In genomic region chr2:42960835-42961165, GRCh38 we compare ENCODE assay signal across 13 cellular contexts.
DNase-seq lines count a peak whose midpoint lies in the region; ATAC-seq and TF ChIP-seq lines count a peak whose summit lies in the region.
"Had no signal": no experiment of that assay in that cellular context is flagged by ENCODE, and none has a peak within 500 bp of the region (broad histone marks: within the 10 kb centered on the region; RNA-seq: fewer than 3 reads in every experiment).

No MANE protein-coding gene starts in this region.

- TF ChIP-seq CTCF in GM23338 (conservative IDR thresholded peaks at IDR 0.05; ENCODE audit: low read depth in 2 of 2) (no peak), esophagus squamous epithelium (IDR thresholded peaks at IDR 0.05) (no peak), suprapubic skin (IDR thresholded peaks at IDR 0.05) (no peak)

- H3K27me3 ChIP-seq in GM23338 (ENCODE audit: insufficient read depth) (no peaks in the 10 kb centered on the region), esophagus squamous epithelium (no peaks in the 10 kb centered on the region), muscle layer of duodenum (ENCODE audit: low read depth, low read length) (no peaks in the 10 kb centered on the region), suprapubic skin (no peaks in the 10 kb centered on the region)
- H3K27me3 ChIP-seq: SJSA1 had no signal

- no peak for ATAC-seq in GM23338
- no peak for ATAC-seq in GM21717 (IDR thresholded peaks at IDR 0.05; ENCODE audit: unreplicated experiment)
- ATAC-seq in GM18873 (IDR thresholded peaks at IDR 0.05; ENCODE audit: low FRiP score, unreplicated experiment) = no peak

- H3K27ac Mint-ChIP-seq in GM23338 = no peak overlapping the region

- TF ChIP-seq EP300 in suprapubic skin (IDR thresholded peaks at IDR 0.05) = no peak

- no peaks in the 10 kb centered on the region for H3K36me3 ChIP-seq in GM23338 (ENCODE audit: insufficient read depth)
- no peaks in the 10 kb centered on the region for H3K36me3 ChIP-seq in esophagus squamous epithelium
- no peaks in the 10 kb centered on the region for H3K36me3 ChIP-seq in muscle layer of duodenum (ENCODE audit: control insufficient read depth in 1 of 2, insufficient read depth in 2 of 2, low read length in 2 of 2)
- H3K36me3 ChIP-seq in suprapubic skin = no peaks in the 10 kb centered on the region
- H3K36me3 ChIP-seq: SJSA1 had no signal

- peaks cover 16% of the 10 kb centered on the region for H3K27me3 Mint-ChIP-seq in GM23338 (ENCODE audit: insufficient read depth, low read depth, poor library complexity)

- no peaks in the 10 kb centered on the region for H3K79me2 ChIP-seq in GM23338 (replicated peaks; ENCODE audit: insufficient read depth)

- H3K4me3 Mint-ChIP-seq in GM23338 = no peak overlapping the region
- H3K4me3 Mint-ChIP-seq: activated naive CD8-positive, alpha-beta T cell had no signal

- H3K9me2 ChIP-seq in GM23338 (ENCODE audit: insufficient read depth) = no peaks in the 10 kb centered on the region; the same call in 1 of the 2 replicates

- H3K4me1 Mint-ChIP-seq in GM23338 = peaks cover 37% of the 10 kb centered on the region

- no peaks in the 10 kb centered on the region for H4K20me1 ChIP-seq in GM23338 (replicated peaks; ENCODE audit: insufficient read depth)

- 70 to 77% methylated on average over 3 to 6 of the region's 6 CpGs for WGBS in esophagus squamous epithelium, 2 donors
- 70% methylated on average over 6 of the region's 6 CpGs for WGBS in suprapubic skin

- H3K27ac ChIP-seq in GM23338 (ENCODE audit: low read depth) = no peak overlapping the region
- peak overlapping the region; percentile 71 to 89 (median 84) for H3K27ac ChIP-seq in esophagus squamous epithelium
- peak overlapping the region; percentile 56 for H3K27ac ChIP-seq in muscle layer of duodenum (ENCODE audit: low read length)
- H3K27ac ChIP-seq in suprapubic skin = peak overlapping the region; percentile 89
- H3K27ac ChIP-seq: C4-2B, SJSA1, VCaP had no signal

- H3K36me3 Mint-ChIP-seq in GM23338 (ENCODE audit: low read depth) = no peaks in the 10 kb centered on the region; the same call in 2 of the 3 replicates
- H3K36me3 Mint-ChIP-seq: activated naive CD8-positive, alpha-beta T cell had no signal

- no peaks in the 10 kb centered on the region for H3F3A ChIP-seq in GM23338 (replicated peaks; ENCODE audit: low read depth)

- no peak overlapping the region for H3K4me3 ChIP-seq in GM23338
- H3K4me3 ChIP-seq in esophagus squamous epithelium = no peak overlapping the region
- peak overlapping the region in 1 of 2 donors; percentile 11 for H3K4me3 ChIP-seq in muscle layer of duodenum (ENCODE audit: low read depth in 1 of 2, low read length in 2 of 2)
- no peak overlapping the region for H3K4me3 ChIP-seq in suprapubic skin
- H3K4me3 ChIP-seq: SJSA1 had no signal

- no peak overlapping the region for H3K4me2 ChIP-seq in GM23338

- DNase-seq in GM23338 (ENCODE audit: low spot score) = no peak
- no peak for DNase-seq in esophagus squamous epithelium (lab: John Stamatoyannopoulos, UW)
- no peak for DNase-seq in suprapubic skin (ENCODE audit: low spot score in 2 of 2)
- no peak for DNase-seq in NCI-H1092 (lab: John Stamatoyannopoulos, UW)
- DNase-seq in NCI-H1048 (lab: John Stamatoyannopoulos, UW) = no peak
- DNase-seq: NCI-H2081 treated with DMSO at 0.1 percent for 48 hours had no signal

- H3K4me1 ChIP-seq in GM23338 (ENCODE audit: insufficient read depth) (peaks cover 43% of the 10 kb centered on the region), esophagus squamous epithelium (peaks cover 12 to 80% (median 50%) of the 10 kb centered on the region in 3 donors), muscle layer of duodenum (ENCODE audit: control insufficient read depth in 1 of 2, insufficient read depth in 2 of 2, low read length in 2 of 2) (peaks cover 23 to 41% of the 10 kb centered on the region in 2 donors), suprapubic skin (peaks cover 70% of the 10 kb centered on the region)

- H2AFZ ChIP-seq in GM23338 = peak overlapping the region; percentile 97

- no peaks in the 10 kb centered on the region for H3K9me3 ChIP-seq in esophagus squamous epithelium
- H3K9me3 ChIP-seq in muscle layer of duodenum (ENCODE audit: control insufficient read depth in 1 of 2, low read length in 2 of 2) = no peaks in the 10 kb centered on the region
- H3K9me3 ChIP-seq in suprapubic skin = no peaks in the 10 kb centered on the region

- TF ChIP-seq POLR2A in esophagus squamous epithelium (IDR thresholded peaks at IDR 0.05) (no peak), suprapubic skin (IDR thresholded peaks at IDR 0.05) (no peak)

- intact Hi-C loops in esophagus squamous epithelium (cut with DNase I) = no loop called here

- no peaks in the 10 kb centered on the region for H3K9me3 Mint-ChIP-seq in GM23338

TF ChIP-seq in GM23338, 12 proteins besides CTCF, POLR2A, EP300 and RAD21:
- TF ChIP-seq CREB1 (CRISPR knock-in tag; IDR thresholded peaks at IDR 0.05; ENCODE audit: low read depth) = no peak
- no peak for TF ChIP-seq ZNF462 (CRISPR knock-in tag; IDR thresholded peaks at IDR 0.05)
- TF ChIP-seq, protein P1, sequence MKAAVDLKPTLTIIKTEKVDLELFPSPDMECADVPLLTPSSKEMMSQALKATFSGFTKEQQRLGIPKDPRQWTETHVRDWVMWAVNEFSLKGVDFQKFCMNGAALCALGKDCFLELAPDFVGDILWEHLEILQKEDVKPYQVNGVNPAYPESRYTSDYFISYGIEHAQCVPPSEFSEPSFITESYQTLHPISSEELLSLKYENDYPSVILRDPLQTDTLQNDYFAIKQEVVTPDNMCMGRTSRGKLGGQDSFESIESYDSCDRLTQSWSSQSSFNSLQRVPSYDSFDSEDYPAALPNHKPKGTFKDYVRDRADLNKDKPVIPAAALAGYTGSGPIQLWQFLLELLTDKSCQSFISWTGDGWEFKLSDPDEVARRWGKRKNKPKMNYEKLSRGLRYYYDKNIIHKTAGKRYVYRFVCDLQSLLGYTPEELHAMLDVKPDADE (IDR thresholded peaks at IDR 0.05) = no peak
- TF ChIP-seq NANOG (IDR thresholded peaks at IDR 0.05; ENCODE audit: borderline replicate concordance) = no peak
- TF ChIP-seq EZH2phosphoT487 (IDR thresholded peaks at IDR 0.05; ENCODE audit: unreplicated experiment) = no peak
- no peak for TF ChIP-seq STAT1 (IDR thresholded peaks at IDR 0.05; ENCODE audit: unreplicated experiment)
- no peak for TF ChIP-seq JUNB (IDR thresholded peaks at IDR 0.05; ENCODE audit: unreplicated experiment)
- no peak for TF ChIP-seq POLR2AphosphoS5 (IDR thresholded peaks at IDR 0.05; ENCODE audit: low read depth)
- TF ChIP-seq ZNF114 (CRISPR knock-in tag; IDR thresholded peaks at IDR 0.05) = no peak
- TF ChIP-seq ZNF331 (CRISPR knock-in tag; IDR thresholded peaks at IDR 0.05; ENCODE audit: low read depth) = no peak
